Comparison of ENCODE assay signal across 7 cellular contexts in the genomic region with DNA sequence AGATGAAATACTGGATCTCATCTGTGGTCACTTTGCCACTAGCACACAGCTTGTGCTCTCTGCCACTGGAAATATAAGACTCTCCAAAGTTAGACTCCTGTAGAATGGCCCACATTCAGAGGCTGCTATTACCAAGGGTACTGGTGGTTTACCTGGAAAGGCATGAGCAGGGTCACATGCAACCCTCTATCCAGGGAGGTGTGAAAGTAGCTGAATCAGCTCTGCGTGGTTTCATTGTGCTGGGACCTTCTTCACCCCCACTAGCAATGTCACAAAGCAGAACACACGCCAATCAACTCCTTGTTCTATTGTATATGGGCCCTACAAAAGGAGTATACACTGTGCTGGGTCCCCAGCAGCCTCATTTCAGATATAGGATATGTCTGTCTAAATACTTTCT.
"Had no signal": no experiment of that assay in that cellular context is flagged by ENCODE, and none has a peak within 500 bp of the region (broad histone marks: within the 10 kb centered on the region; RNA-seq: fewer than 3 reads in every experiment).

No MANE protein-coding gene starts in this region.

- ATAC-seq: GM23338 had no signal

- H3K4me2 ChIP-seq: GM23338 had no signal

- H3K4me3 Mint-ChIP-seq: GM23338, H9 had no signal

- H2AFZ ChIP-seq: GM23338 had no signal

- H3K27ac Mint-ChIP-seq: GM23338, H9 had no signal

- FAIRE-seq: H1, H54, HTR-8/SVneo had no signal

- H3K4me3 ChIP-seq: GM23338 had no signal

- DNase-seq: H9, HCEC 1CT, IMR-90 had no signal

- H3K9me3 Mint-ChIP-seq: H9 had no signal

- H3K4me1 Mint-ChIP-seq: GM23338 had no signal
